ENCODE assay signal across 20 cellular contexts in the genomic region with DNA sequence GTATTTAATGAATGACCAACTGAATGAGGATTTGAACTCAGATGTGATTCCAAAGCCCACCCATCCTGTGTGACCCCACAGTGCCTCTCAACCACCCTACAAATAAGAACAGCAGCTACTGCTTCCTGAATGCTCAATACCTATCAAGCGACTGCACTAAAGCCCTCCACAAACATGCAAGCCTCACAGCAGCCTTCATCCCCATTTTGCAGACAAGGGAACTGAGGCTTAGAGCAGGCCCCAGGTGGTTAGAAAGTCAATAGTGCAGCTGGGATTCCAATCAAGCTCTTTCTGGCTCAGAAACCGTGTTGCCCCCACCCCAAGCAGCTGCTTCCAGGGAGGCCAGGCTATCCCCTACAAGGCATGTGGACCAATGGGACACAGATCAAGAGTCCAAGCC. TPM values are rescaled to one million over a fixed set of nuclear protein-coding genes. Genes with fewer than 3 reads are reported as not detected.
DNase-seq lines count a peak whose midpoint lies in the region; ATAC-seq, FAIRE-seq and TF ChIP-seq lines count a peak whose summit lies in the region.
"Had no signal": no experiment of that assay in that cellular context is flagged by ENCODE, and none has a peak within 500 bp of the region (broad histone marks: within the 10 kb centered on the region; RNA-seq: fewer than 3 reads in every experiment).

No MANE protein-coding gene starts in this region.

- H2BK12ac ChIP-seq in neuronal stem cell (ENCODE audit: low read length), result no peak overlapping the region

- TF ChIP-seq CTCF in esophagus muscularis mucosa (IDR thresholded peaks at IDR 0.05) (no peak), HepG2 (CRISPR knock-in tag; IDR thresholded peaks at IDR 0.05) (no peak)

- H2AFZ ChIP-seq in HepG2 (ENCODE audit: low read length) (no peak overlapping the region), neuronal stem cell (ENCODE audit: low read length) (no peak overlapping the region)
- H2AFZ ChIP-seq: GM23248 had no signal

- H3K18ac ChIP-seq in neuronal stem cell (ENCODE audit: low read length), result peak overlapping the region; percentile 50

- TF ChIP-seq RAD21 in HepG2 (CRISPR knock-in tag; IDR thresholded peaks at IDR 0.05), result no peak

- no peaks in the 10 kb centered on the region for H3K27me3 Mint-ChIP-seq in activated T-cell treated with anti-CD3 and anti-CD28 coated beads, Interleukin-2, amount 50 U/mL, for 24 hours
- H3K27me3 Mint-ChIP-seq: CD4-positive, alpha-beta memory T cell had no signal

- no peak overlapping the region for H2BK15ac ChIP-seq in neuronal stem cell (ENCODE audit: low read length)

- in situ Hi-C loops in HepG2 (cut with HindIII; ENCODE audit: extremely low pct_ligation_motif_present, low pct_unique_long_range_greater_than_20kb), result no loop called here

- H3K4me1 Mint-ChIP-seq in activated T-cell treated with anti-CD3 and anti-CD28 coated beads, Interleukin-2, amount 50 U/mL, for 24 hours (ENCODE audit: low read depth), result no peaks in the 10 kb centered on the region
- H3K4me1 Mint-ChIP-seq: CD4-positive, alpha-beta memory T cell had no signal

- no peak overlapping the region for H4K91ac ChIP-seq in neuronal stem cell (ENCODE audit: low read depth, low read length, poor library complexity)

- H3K4me2 ChIP-seq in HepG2 (ENCODE audit: low read depth, low read length) (no peak overlapping the region), neuronal stem cell (ENCODE audit: insufficient read depth, low read length, poor library complexity, severe bottlenecking) (no peak overlapping the region)

- H3K27ac Mint-ChIP-seq in activated T-cell treated with anti-CD3 and anti-CD28 coated beads, Interleukin-2, amount 50 U/mL, for 24 hours, result no peak overlapping the region

- H3K9me3 ChIP-seq in esophagus muscularis mucosa (no peaks in the 10 kb centered on the region), HepG2 (ENCODE audit: low read length) (no peaks in the 10 kb centered on the region), neuronal stem cell (replicated peaks in 1 of 2; ENCODE audit: control insufficient read depth in 2 of 2, insufficient read depth in 1 of 2, low read depth in 1 of 2, low read length in 2 of 2) (no peaks in the 10 kb centered on the region)

- intact Hi-C loops in esophagus muscularis mucosa (cut with DNase I), result no loop called here
- intact Hi-C loops in HepG2 (cut with micrococcal nuclease; ENCODE audit: unreplicated experiment), result loop anchor here (2.0 kb wide), 1 partner anchor 29 kb away; no protein-coding TSS in a partner anchor

- no peaks in the 10 kb centered on the region for H3K9me3 Mint-ChIP-seq in activated T-cell treated with anti-CD3 and anti-CD28 coated beads, Interleukin-2, amount 50 U/mL, for 24 hours
- H3K9me3 Mint-ChIP-seq: CD4-positive, alpha-beta memory T cell had no signal

- no peak overlapping the region for H2BK120ac ChIP-seq in neuronal stem cell (ENCODE audit: low read depth, low read length)

- H4K20me1 ChIP-seq in HepG2 (ENCODE audit: insufficient read depth, low read length), result peaks cover 7% of the 10 kb centered on the region; the same call in 1 of the 2 replicates

- no peak overlapping the region for H3K27ac ChIP-seq in esophagus muscularis mucosa (replicated peaks in 1 of 4)
- no peak overlapping the region for H3K27ac ChIP-seq in HepG2 (ENCODE audit: extremely low read length, insufficient read depth, low read length)
- H3K27ac ChIP-seq in neuronal stem cell (replicated peaks; ENCODE audit: low read length), result no peak overlapping the region
- H3K27ac ChIP-seq: GM23248 had no signal

- no peak for FAIRE-seq in HepG2 (lab: Jason Lieb, UNC)
- FAIRE-seq: GM12891, GM18507, H1 had no signal

- ATAC-seq in HepG2 (no peak), GM19452 (IDR thresholded peaks at IDR 0.05; ENCODE audit: unreplicated experiment) (no peak)

- no peaks in the 10 kb centered on the region for H3K27me3 ChIP-seq in esophagus muscularis mucosa
- no peaks in the 10 kb centered on the region for H3K27me3 ChIP-seq in HepG2 (ENCODE audit: control insufficient read depth in 1 of 2, insufficient read depth in 2 of 2, low read length in 2 of 2)
- H3K27me3 ChIP-seq in neuronal stem cell (ENCODE audit: control insufficient read depth in 3 of 3, insufficient read depth in 3 of 3, low read depth in 1 of 3, low read length in 3 of 3), result no peaks in the 10 kb centered on the region

- TF ChIP-seq POLR2A in esophagus muscularis mucosa (IDR thresholded peaks at IDR 0.05; ENCODE audit: low read depth), result no peak
- TF ChIP-seq POLR2A in HepG2 (IDR thresholded peaks at IDR 0.05; ENCODE audit: insufficient read depth in 1 of 2, low read depth in 2 of 2, low read length in 2 of 2), result no peak

- no peak overlapping the region for H3K23ac ChIP-seq in neuronal stem cell (ENCODE audit: low read depth, low read length, poor library complexity)

- H4K8ac ChIP-seq in neuronal stem cell (ENCODE audit: low read depth, low read length), result no peak overlapping the region

- H3K4me3 Mint-ChIP-seq in activated T-cell treated with anti-CD3 and anti-CD28 coated beads, Interleukin-2, amount 50 U/mL, for 24 hours, result no peak overlapping the region
- H3K4me3 Mint-ChIP-seq: CD4-positive, alpha-beta memory T cell had no signal

- H3K4ac ChIP-seq in neuronal stem cell (ENCODE audit: low read length), result no peak overlapping the region

- peaks cover 6% of the 10 kb centered on the region for H3K79me1 ChIP-seq in neuronal stem cell (ENCODE audit: low read depth, low read length)

- no peaks in the 10 kb centered on the region for H3K36me3 Mint-ChIP-seq in activated T-cell treated with anti-CD3 and anti-CD28 coated beads, Interleukin-2, amount 50 U/mL, for 24 hours (ENCODE audit: low read depth)

- H3K14ac ChIP-seq in neuronal stem cell (ENCODE audit: low read length), result no peak overlapping the region

- peak overlapping the region; percentile 69 for H2AK5ac ChIP-seq in neuronal stem cell (ENCODE audit: low read depth, low read length)

- POLR2A ChIA-PET in HepG2 (lab: Yijun Ruan, JAX), result interaction anchor here (2.5 kb wide), 1 partner anchor 44 kb away, joined by 11 read pairs; no protein-coding TSS in a partner anchor

- 93% methylated on average over 2 of the region's 2 CpGs for WGBS in esophagus muscularis mucosa
- 100% methylated on average over 1 of the region's 2 CpGs for whole genome bisulfite sequencing in HepG2 (ENCODE audit: low lambda C conversion rate)
- WGBS in neuronal stem cell (ENCODE audit: extremely low coverage in 2 of 2, insufficient read length in 2 of 2, insufficient replicate concordance in 1 of 2), 2 donors, result no CpG with 5 or more reads among the region's 2 CpGs

- no peak overlapping the region for H3K4me3 ChIP-seq in esophagus muscularis mucosa
- no peak overlapping the region for H3K4me3 ChIP-seq in HepG2 (replicated peaks in 1 of 3; ENCODE audit: insufficient read depth in 1 of 3, low read depth in 2 of 3, low read length in 3 of 3)
- H3K4me3 ChIP-seq in neuronal stem cell (ENCODE audit: low read length in 2 of 2), result no peak overlapping the region
- H3K4me3 ChIP-seq: GM23248 had no signal

- H3K9ac ChIP-seq in HepG2 (ENCODE audit: insufficient read depth, low read depth, low read length) (no peak overlapping the region), neuronal stem cell (ENCODE audit: low read depth, low read length, poor library complexity) (no peak overlapping the region)
- H3K9ac ChIP-seq: GM23248 had no signal

- peaks cover 0 to 3% (median 0%) of the 10 kb centered on the region in 4 donors for H3K4me1 ChIP-seq in esophagus muscularis mucosa
- H3K4me1 ChIP-seq in HepG2 (ENCODE audit: insufficient read depth, low read length), result peaks cover 54% of the 10 kb centered on the region
- peaks cover 43 to 45% of the 10 kb centered on the region in 2 donors for H3K4me1 ChIP-seq in neuronal stem cell (ENCODE audit: control insufficient read depth in 2 of 2, insufficient read depth in 1 of 2, low read depth in 1 of 2, low read length in 2 of 2)

- TF ChIP-seq EP300 in esophagus muscularis mucosa (IDR thresholded peaks at IDR 0.05), result no peak
- no peak for TF ChIP-seq EP300 in HepG2 (IDR thresholded peaks at IDR 0.05; ENCODE audit: low read depth in 2 of 2, low read length in 2 of 2)
- TF ChIP-seq EP300 in HepG2 (CRISPR knock-in tag; IDR thresholded peaks at IDR 0.05; ENCODE audit: borderline replicate concordance), result no peak

- H3K79me2 ChIP-seq in HepG2 (ENCODE audit: insufficient read depth, low read length), result no peaks in the 10 kb centered on the region

- CTCF ChIA-PET in HepG2 (lab: Yijun Ruan, JAX; ENCODE audit: low intra/inter-chr PET ratio, low total read pairs), result no interaction called here

- no peak overlapping the region for H2BK5ac ChIP-seq in neuronal stem cell (ENCODE audit: low read length)

- BruUV-seq in HepG2 (replicated peaks; lab: Mats Ljungman, UMichigan), result no TSS peak

- H3K36me3 ChIP-seq in esophagus muscularis mucosa (peaks cover 0 to 15% (median 7%) of the 10 kb centered on the region in 4 donors), HepG2 (replicated peaks in 1 of 2; ENCODE audit: control insufficient read depth in 1 of 2, insufficient read depth in 2 of 2, low read length in 2 of 2) (peaks cover 0 to 4% of the 10 kb centered on the region in 2 experiments; a peak in 3 of 5 replicates), neuronal stem cell (replicated peaks in 1 of 2; ENCODE audit: control insufficient read depth in 2 of 2, insufficient read depth in 2 of 2, low read length in 2 of 2) (no peaks in the 10 kb centered on the region)

- DNase-seq in esophagus muscularis mucosa (ENCODE audit: extremely low spot score), result peak; percentile 53
- no peak for DNase-seq in HepG2 (ENCODE audit: low spot score)
- no peak for DNase-seq in neuronal stem cell (ENCODE audit: low spot score)
- no peak for DNase-seq in activated T-cell treated with anti-CD3 and anti-CD28 coated beads, Interleukin-2, amount 50 U/mL, for 24 hours
- DNase-seq in foreskin melanocyte, result no peak
- DNase-seq: C1 segment of cervical spinal cord; Calu3; CD4-positive, alpha-beta memory T cell; COR-L47; DMS53; DMS79 treated with DMSO at 0.1 percent for 48 hours; GF-D8; GM23248; H7; HCEC 1CT had no signal

RNA-seq across cellular contexts. Expression of a gene that starts 57.2 kb away (rescaled TPM):
- total RNA-seq in esophagus muscularis mucosa (10 to 100 TPM in 2 of 4 donors, 1 to 10 TPM in 2; 6.2 to 18.6 (median 10.3) TPM), HepG2 (2016; rRNA removed; fragmentation: Illumina TruSeq; extraction: Trizol) (26.8 and 28.5 TPM in 2 replicates)
- 32.8 and 44.9 TPM in 2 replicates for total RNA-seq in HepG2 (2016; cell fraction: cytosol; rRNA removed; fragmentation: Illumina TruSeq; extraction: Trizol; ENCODE audit: low read depth)
- total RNA-seq in HepG2 (2016; cell fraction: insoluble cytoplasmic fraction; rRNA removed; fragmentation: Illumina TruSeq; extraction: Trizol), result 24.0 and 27.8 TPM in 2 replicates
- total RNA-seq in HepG2 (2016; cell fraction: membrane; rRNA removed; fragmentation: Illumina TruSeq; extraction: Trizol), result 39.9 and 58.1 TPM in 2 replicates
- total RNA-seq in HepG2 (2016; cell fraction: nucleus; rRNA removed; fragmentation: Illumina TruSeq; extraction: Trizol), result 9.4 and 14.7 TPM in 2 replicates
- polyA plus RNA-seq in HepG2 (2011; rRNA removed), result 10.6 and 11.7 TPM in 2 replicates
- 8.0 and 8.3 TPM in 2 replicates for polyA plus RNA-seq in HepG2 (2011; cell fraction: cytosol; rRNA removed)
- 7.7 and 10.0 TPM in 2 replicates for polyA plus RNA-seq in HepG2 (2011; cell fraction: nucleus; rRNA removed)
- polyA plus RNA-seq in HepG2 (2012), result 19.1 and 21.9 TPM in 2 replicates
- polyA plus RNA-seq in HepG2 (2016; cell fraction: cytosol; fragmentation: Illumina TruSeq; extraction: Trizol; ENCODE audit: low read depth), result 45.6 and 73.6 TPM in 2 replicates
- 34.5 and 47.2 TPM in 2 replicates for polyA plus RNA-seq in HepG2 (2016; cell fraction: insoluble cytoplasmic fraction; fragmentation: Illumina TruSeq; extraction: Trizol; ENCODE audit: low read depth)
- polyA plus RNA-seq in HepG2 (2016; cell fraction: membrane; fragmentation: Illumina TruSeq; extraction: Trizol; ENCODE audit: low read depth), result 48.5 and 75.7 TPM in 2 replicates
- 26.9 and 36.1 TPM in 2 replicates for polyA plus RNA-seq in HepG2 (2016; cell fraction: nucleus; fragmentation: Illumina TruSeq; extraction: Trizol; ENCODE audit: insufficient read depth, low read depth)
- 1.9 and 16.7 TPM in 2 replicates for polyA minus RNA-seq in HepG2 (2011; rRNA and poly(A)+ RNA removed; ENCODE audit: low replicate concordance)
- 3.5 TPM in 1 of 2 replicates, not detected in the other for polyA minus RNA-seq in HepG2 (2011; cell fraction: cytosol; rRNA and poly(A)+ RNA removed)
- polyA minus RNA-seq in HepG2 (2011; cell fraction: nucleus; rRNA and poly(A)+ RNA removed), result 2.2 and 6.6 TPM in 2 replicates
- polyA plus RNA-seq in neuronal stem cell (2013, experiment 1 of 2), result 43.7 TPM
- polyA plus RNA-seq in neuronal stem cell (2013, experiment 2 of 2), result 48.5 TPM
- total RNA-seq: G401 had no signal
